Comparison of ENCODE assay signal across 8 cellular contexts in genomic region chr13:66994097-66994496, GRCh38.
DNase-seq lines count a peak whose midpoint lies in the region; ATAC-seq, FAIRE-seq and TF ChIP-seq lines count a peak whose summit lies in the region.

No MANE protein-coding gene starts in this region.

- no peak for TF ChIP-seq EP300 in gastroesophageal sphincter (IDR thresholded peaks at IDR 0.05)

- peak overlapping the region in 3 of 4 donors; percentile 38 to 67 (median 63) for H3K27ac ChIP-seq in gastroesophageal sphincter

- TF ChIP-seq CTCF in D721Med (IDR thresholded peaks at IDR 0.05; ENCODE audit: insufficient read depth, missing control alignments), result peak; percentile 59
- TF ChIP-seq CTCF in WI38 (IDR thresholded peaks at IDR 0.05; ENCODE audit: low read depth, low read length), result peak; percentile 78
- TF ChIP-seq CTCF in gastroesophageal sphincter (IDR thresholded peaks at IDR 0.05), result peak; percentile 27 to 74 (median 66)
- peak; percentile 68 for TF ChIP-seq CTCF in neural crest cell (conservative IDR thresholded peaks at IDR 0.05)

- H3K27me3 Mint-ChIP-seq in neural crest cell (ENCODE audit: low read depth), result no peaks in the 10 kb centered on the region
- H3K27me3 Mint-ChIP-seq in effector memory CD8-positive, alpha-beta T cell, result no peaks in the 10 kb centered on the region

- no peaks in the 10 kb centered on the region for H3K9me3 ChIP-seq in gastroesophageal sphincter

- H3K4me3 Mint-ChIP-seq in neural crest cell, result peak overlapping the region; percentile 13
- no peak overlapping the region for H3K4me3 Mint-ChIP-seq in effector memory CD8-positive, alpha-beta T cell

- no peaks in the 10 kb centered on the region for H3K36me3 ChIP-seq in gastroesophageal sphincter

- DNase-seq in D721Med (ENCODE audit: insufficient read length, low spot score), result no peak
- peak; percentile 69 for DNase-seq in neural crest cell (ENCODE audit: low read depth, low spot score)
- DNase-seq in hepatic stellate cell (ENCODE audit: low spot score), result no peak
- no peak for DNase-seq in effector memory CD8-positive, alpha-beta T cell

- peak overlapping the region; percentile 43 for H3K4me3 ChIP-seq in WI38 (ENCODE audit: low read depth, low read length)
- peak overlapping the region; percentile 26 to 29 for H3K4me3 ChIP-seq in gastroesophageal sphincter

- H3K4me1 Mint-ChIP-seq in neural crest cell, result peaks cover 24% of the 10 kb centered on the region
- H3K4me1 Mint-ChIP-seq in effector memory CD8-positive, alpha-beta T cell (ENCODE audit: low read depth in 2 of 2), result no peaks in the 10 kb centered on the region

- peak; percentile 88 for FAIRE-seq in D721Med (lab: Jason Lieb, UNC)

- H3K27me3 ChIP-seq in gastroesophageal sphincter, result no peaks in the 10 kb centered on the region

- H3K4me1 ChIP-seq in gastroesophageal sphincter, result peaks cover 0 to 28% (median 3%) of the 10 kb centered on the region in 3 donors

- peaks cover 10% of the 10 kb centered on the region for H3K9me3 Mint-ChIP-seq in neural crest cell
- H3K9me3 Mint-ChIP-seq in effector memory CD8-positive, alpha-beta T cell, result peaks cover 7 to 9% of the 10 kb centered on the region in 2 donors

- ATAC-seq in GM19397 (IDR thresholded peaks at IDR 0.05; ENCODE audit: unreplicated experiment) (peak; percentile 50), HG03442 (IDR thresholded peaks at IDR 0.05; ENCODE audit: unreplicated experiment) (peak; percentile 61), gastroesophageal sphincter (peak; percentile 88)
- ATAC-seq in effector memory CD8-positive, alpha-beta T cell (replicated peaks), result no peak

- no peak for TF ChIP-seq POLR2A in gastroesophageal sphincter (IDR thresholded peaks at IDR 0.05)

- 3 to 37% methylated on average over 6 to 11 of the region's 13 CpGs for WGBS in gastroesophageal sphincter (ENCODE audit: low coverage in 1 of 2), 2 donors

- H3K27ac Mint-ChIP-seq in neural crest cell (ENCODE audit: unreplicated experiment), result peak overlapping the region; percentile 78
- no peak overlapping the region for H3K27ac Mint-ChIP-seq in effector memory CD8-positive, alpha-beta T cell

- no peaks in the 10 kb centered on the region for H3K36me3 Mint-ChIP-seq in neural crest cell (ENCODE audit: low read depth)
- no peaks in the 10 kb centered on the region for H3K36me3 Mint-ChIP-seq in effector memory CD8-positive, alpha-beta T cell (ENCODE audit: insufficient read depth)
